Comparison of ENCODE assay signal across 26 cellular contexts in genomic region chr14:74695406-74695805, GRCh38.
"Had no signal": no experiment of that assay in that cellular context is flagged by ENCODE, and none has a peak within 500 bp of the region (broad histone marks: within the 10 kb centered on the region; RNA-seq: fewer than 3 reads in every experiment).

No MANE protein-coding gene starts in this region.

- H3K9me3 Mint-ChIP-seq: activated naive CD4-positive, alpha-beta T cell treated with anti-CD3 and anti-CD28 coated beads, Interleukin-2, amount 10 ng/mL, durations not matched to agents 7 days and 5 days; activated T-cell treated with anti-CD3 and anti-CD28 coated beads, Interleukin-2, amount 50 U/mL, for 4 hours; effector memory CD8-positive, alpha-beta T cell; natural killer cell had no signal

- H3K27me3 Mint-ChIP-seq: activated naive CD4-positive, alpha-beta T cell treated with anti-CD3 and anti-CD28 coated beads, Interleukin-2, amount 10 ng/mL, durations not matched to agents 7 days and 5 days; effector memory CD8-positive, alpha-beta T cell; progenitor cell of endocrine pancreas had no signal

- H3K4me3 ChIP-seq: colonic mucosa, dorsolateral prefrontal cortex, esophagus muscularis mucosa, gastroesophageal sphincter, heart left ventricle, tibial artery had no signal

- H3K27ac ChIP-seq: colonic mucosa, dorsolateral prefrontal cortex, esophagus muscularis mucosa, gastroesophageal sphincter, heart left ventricle, tibial artery, WERI-Rb-1 had no signal

- H3K27me3 ChIP-seq: colonic mucosa, dorsolateral prefrontal cortex, esophagus muscularis mucosa, gastroesophageal sphincter, heart left ventricle, tibial artery had no signal

- DNase-seq: activated CD4-positive, alpha-beta T cell treated with anti-CD3 and anti-CD28 coated beads for 1 hour; activated CD4-positive, alpha-beta T cell treated with anti-CD3 and anti-CD28 coated beads, Interleukin-2, amount 50 U/mL, for 1 hour; activated CD8-positive, alpha-beta memory T cell treated with anti-CD3 and anti-CD28 coated beads for 24 hours; activated CD8-positive, alpha-beta memory T cell treated with anti-CD3 and anti-CD28 coated beads, Interleukin-2, amount 50 U/mL, for 4 hours; activated effector memory CD4-positive, alpha-beta T cell treated with Interleukin-2 at 50 U/mL for 16 hours; activated naive CD4-positive, alpha-beta T cell treated with anti-CD3 and anti-CD28 coated beads, Interleukin-2, amount 10 ng/mL, durations not matched to agents 7 days and 5 days; activated T-cell treated with anti-CD3 and anti-CD28 coated beads, Interleukin-2, amount 50 U/mL, for 4 hours; amygdala; colonic mucosa; dorsolateral prefrontal cortex; effector memory CD8-positive, alpha-beta T cell; heart left ventricle; left ventricle myocardium superior; mammary epithelial cell; midbrain; natural killer cell; retina; stimulated activated CD4-positive, alpha-beta T cell treated with anti-CD3 and anti-CD28 coated beads, Interleukin-4, amount 100 ng/mL, for 1 hour; stimulated activated naive CD4-positive, alpha-beta T cell; substantia nigra; T1000; tibial artery; WERI-Rb-1 had no signal

- H3K4me3 Mint-ChIP-seq: activated naive CD4-positive, alpha-beta T cell treated with anti-CD3 and anti-CD28 coated beads, Interleukin-2, amount 10 ng/mL, durations not matched to agents 7 days and 5 days; activated T-cell treated with anti-CD3 and anti-CD28 coated beads, Interleukin-2, amount 50 U/mL, for 4 hours; effector memory CD8-positive, alpha-beta T cell; natural killer cell had no signal

- H3K36me3 ChIP-seq: colonic mucosa had no signal

- H3K4me1 Mint-ChIP-seq: activated naive CD4-positive, alpha-beta T cell treated with anti-CD3 and anti-CD28 coated beads, Interleukin-2, amount 10 ng/mL, durations not matched to agents 7 days and 5 days had no signal

- H3K27ac Mint-ChIP-seq: activated naive CD4-positive, alpha-beta T cell treated with anti-CD3 and anti-CD28 coated beads, Interleukin-2, amount 10 ng/mL, durations not matched to agents 7 days and 5 days; effector memory CD8-positive, alpha-beta T cell; natural killer cell; progenitor cell of endocrine pancreas had no signal

- H3K9me3 ChIP-seq: colonic mucosa, esophagus muscularis mucosa, gastroesophageal sphincter, heart left ventricle, tibial artery had no signal

- H3K4me1 ChIP-seq: colonic mucosa had no signal
